ENCODE assay signal across 8 cellular contexts in genomic region chr22:19986410-19987341, GRCh38. TPM values are rescaled to one million over a fixed set of nuclear protein-coding genes. Genes with fewer than 3 reads are reported as not detected.
A peak's percentile ranks its signal among the peaks of the same experiment; 100 is the strongest.
DNase-seq lines count a peak whose midpoint lies in the region; ATAC-seq and TF ChIP-seq lines count a peak whose summit lies in the region.

No MANE protein-coding gene starts in this region.

- no peaks in the 10 kb centered on the region for H3K36me3 ChIP-seq in Peyer's patch

- ATAC-seq in stimulated activated naive CD8-positive, alpha-beta T cell treated with anti-CD3 and anti-CD28 coated beads, Interleukin-15, amount 100 ng/mL, for 72 hours: peak; percentile 81
- ATAC-seq in HG03457 (IDR thresholded peaks at IDR 0.05; ENCODE audit: unreplicated experiment): no peak

- TF ChIP-seq CTCF in Peyer's patch (IDR thresholded peaks at IDR 0.05) (no peak), fibroblast of the aortic adventitia (IDR thresholded peaks at IDR 0.05; ENCODE audit: insufficient read depth, low read length) (no peak), nephron (IDR thresholded peaks at IDR 0.05; ENCODE audit: unreplicated experiment in 3 of 3) (no peak)

- peaks cover 9% of the 10 kb centered on the region for H3K4me1 Mint-ChIP-seq in nephron
- H3K4me1 Mint-ChIP-seq in stimulated activated naive CD8-positive, alpha-beta T cell treated with anti-CD3 and anti-CD28 coated beads, Interleukin-15, amount 100 ng/mL, for 72 hours: no peaks in the 10 kb centered on the region

- no peaks in the 10 kb centered on the region for H3K9me3 ChIP-seq in Peyer's patch

- no peaks in the 10 kb centered on the region for H3K36me3 Mint-ChIP-seq in nephron (ENCODE audit: low read depth)

- no peaks in the 10 kb centered on the region for H3K9me3 Mint-ChIP-seq in nephron
- H3K9me3 Mint-ChIP-seq in stimulated activated naive CD8-positive, alpha-beta T cell treated with anti-CD3 and anti-CD28 coated beads, Interleukin-15, amount 100 ng/mL, for 72 hours: no peaks in the 10 kb centered on the region

- H3K27me3 ChIP-seq in Peyer's patch: no peaks in the 10 kb centered on the region

- H3K4me1 ChIP-seq in Peyer's patch: peaks cover 0 to 14% (median 8%) of the 10 kb centered on the region in 4 donors

- DNase-seq in EH (ENCODE audit: low read depth): peak; percentile 75
- DNase-seq in HT-29 (ENCODE audit: low spot score): peak; percentile 91
- DNase-seq in Peyer's patch: peak; percentile 48 to 89 (median 84)
- DNase-seq in activated effector memory CD4-positive, alpha-beta T cell treated with anti-CD3 and anti-CD28 coated beads, Interleukin-2, amount 50 U/mL, for 16 hours: peak; percentile 85
- DNase-seq in fibroblast of the aortic adventitia (ENCODE audit: low read depth): peak; percentile 56
- peak; percentile 67 to 71 for DNase-seq in stimulated activated naive CD8-positive, alpha-beta T cell treated with anti-CD3 and anti-CD28 coated beads, Interleukin-15, amount 100 ng/mL, for 72 hours

- H3K4me3 ChIP-seq in Peyer's patch (peak overlapping the region; percentile 53 to 92 (median 72)), fibroblast of the aortic adventitia (ENCODE audit: low read depth, low read length) (peak overlapping the region; percentile 80)

- H3K4me3 Mint-ChIP-seq in nephron: peak overlapping the region; percentile 85 to 91 (median 89)
- peak overlapping the region; percentile 58 to 75 for H3K4me3 Mint-ChIP-seq in stimulated activated naive CD8-positive, alpha-beta T cell treated with anti-CD3 and anti-CD28 coated beads, Interleukin-15, amount 100 ng/mL, for 72 hours

- TF ChIP-seq POLR2A in Peyer's patch (IDR thresholded peaks at IDR 0.05): peak; percentile 27 to 35

- H3K27me3 Mint-ChIP-seq in nephron (ENCODE audit: low read depth): no peaks in the 10 kb centered on the region
- H3K27me3 Mint-ChIP-seq in stimulated activated naive CD8-positive, alpha-beta T cell treated with anti-CD3 and anti-CD28 coated beads, Interleukin-15, amount 100 ng/mL, for 72 hours: peaks cover 13% of the 10 kb centered on the region

- H3K27ac Mint-ChIP-seq in nephron: peak overlapping the region in 2 of 3 experiments; percentile 55 to 72
- no peak overlapping the region for H3K27ac Mint-ChIP-seq in stimulated activated naive CD8-positive, alpha-beta T cell treated with anti-CD3 and anti-CD28 coated beads, Interleukin-15, amount 100 ng/mL, for 72 hours

- H3K27ac ChIP-seq in Peyer's patch: peak overlapping the region; percentile 41 to 81 (median 68)

RNA-seq across cellular contexts. Expression of gene ARVCF, which starts 29.9 kb away (rescaled TPM):
- 211 and 219 TPM in 2 replicates for total RNA-seq in HT-29 (2014; rRNA removed; shearing (Covaris generic))
- 10 to 100 TPM; 10.7 to 21.2 (median 18.4) TPM for total RNA-seq in Peyer's patch
- total RNA-seq in fibroblast of the aortic adventitia (ENCODE audit: low replicate concordance): 9.7 and 12.9 TPM in 2 replicates

RNA-seq across cellular contexts. Expression of gene TANGO2, which starts 34.2 kb away (rescaled TPM):
- total RNA-seq in HT-29 (2014; rRNA removed; shearing (Covaris generic)): 71.9 and 88.2 TPM in 2 replicates
- 10 to 100 TPM; 27.2 to 45.4 (median 41.0) TPM for total RNA-seq in Peyer's patch
- 25.7 and 41.7 TPM in 2 replicates for total RNA-seq in fibroblast of the aortic adventitia (ENCODE audit: low replicate concordance)

RNA-seq across cellular contexts. Expression of gene TXNRD2, which starts 45.1 kb away (rescaled TPM):
- total RNA-seq in HT-29 (2014; rRNA removed; shearing (Covaris generic)): 88.4 and 95.8 TPM in 2 replicates
- total RNA-seq in Peyer's patch (10 to 100 TPM; 24.7 to 29.8 (median 27.2) TPM), fibroblast of the aortic adventitia (ENCODE audit: low replicate concordance) (16.4 and 16.8 TPM in 2 replicates)

RNA-seq across cellular contexts. Expression of gene COMT, which starts 45.1 kb away (rescaled TPM):
- 665 and 669 TPM in 2 replicates for total RNA-seq in HT-29 (2014; rRNA removed; shearing (Covaris generic))
- total RNA-seq in Peyer's patch: 100 to 1,000 TPM in 3 of 4 donors, 10 to 100 TPM in 1; 89.1 to 149 (median 138) TPM
- 120 and 151 TPM in 2 replicates for total RNA-seq in fibroblast of the aortic adventitia (ENCODE audit: low replicate concordance)

Comparison
In these comparisons a context has a peak if more than half of its experiments do, and no peak if none do; other contexts are left out.
1. H3K27ac Mint-ChIP-seq: peak in nephron (2 of 3); none in stimulated activated naive CD8-positive, alpha-beta T cell treated with anti-CD3 and anti-CD28 coated beads, Interleukin-15, amount 100 ng/mL, for 72 hours (0 of 2).
2. Peak in every context shown above with its lines, with median percentiles within 50 percentile points of each other: DNase-seq.